ENCODE assay signal across 9 cellular contexts in the genomic region with DNA sequence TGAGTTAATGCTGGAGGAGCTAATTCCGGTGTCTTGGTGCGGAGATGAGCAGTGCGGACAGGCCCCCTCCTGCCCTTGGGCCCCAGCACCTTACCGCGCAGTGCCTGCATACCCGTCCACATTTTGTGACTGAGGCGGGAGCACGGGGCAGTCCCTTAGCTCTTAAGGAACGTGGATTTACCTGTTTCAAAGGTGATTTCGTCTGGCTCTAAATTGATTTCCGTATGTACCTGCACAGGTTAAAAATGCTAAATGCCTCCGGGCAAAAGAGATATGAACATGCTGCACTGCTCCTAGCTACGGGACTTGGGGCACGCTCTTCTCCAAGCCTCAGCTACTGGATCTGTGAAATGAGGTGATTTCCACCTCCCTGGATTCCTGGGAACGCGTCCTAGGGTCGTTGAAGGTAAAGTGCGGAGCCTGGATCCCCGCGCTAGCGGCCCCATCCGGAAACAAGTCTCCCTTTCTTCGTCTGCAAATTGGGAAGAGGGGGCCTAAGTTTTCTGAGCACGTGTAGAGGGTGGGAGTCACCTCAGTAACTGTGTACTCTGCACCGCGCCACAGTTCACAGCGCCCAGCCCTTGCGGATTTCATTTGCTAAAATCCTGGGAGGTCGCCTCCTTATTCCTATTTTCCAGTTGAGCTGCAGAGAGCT. TPM values are rescaled to one million over a fixed set of nuclear protein-coding genes. Genes with fewer than 3 reads are reported as not detected.
DNase-seq lines count a peak whose midpoint lies in the region; ATAC-seq and TF ChIP-seq lines count a peak whose summit lies in the region.
"Had no signal": no experiment of that assay in that cellular context is flagged by ENCODE, and none has a peak within 500 bp of the region (broad histone marks: within the 10 kb centered on the region; RNA-seq: fewer than 3 reads in every experiment).

No MANE protein-coding gene starts in this region.

- peak overlapping the region; percentile 1 for H3K14ac ChIP-seq in trophoblast cell (ENCODE audit: low read length)

- H4K20me1 ChIP-seq in BLaER1: peaks cover 11% of the 10 kb centered on the region; the same call in 1 of the 2 replicates
- H4K20me1 ChIP-seq in PC-9 (ENCODE audit: insufficient read depth): no peaks in the 10 kb centered on the region
- H4K20me1 ChIP-seq in OCI-LY7 (ENCODE audit: insufficient read depth, low read length): no peaks in the 10 kb centered on the region

- H3K23ac ChIP-seq in trophoblast cell (ENCODE audit: low read length): no peak overlapping the region

- H4K12ac ChIP-seq in trophoblast cell (ENCODE audit: low read depth, low read length): no peak overlapping the region

- H3F3A ChIP-seq in PC-9 (ENCODE audit: insufficient read depth, low read depth): peaks cover 15% of the 10 kb centered on the region; the same call in 1 of the 2 replicates

- BruUV-seq in PC-9 (replicated peaks; lab: Mats Ljungman, UMichigan) (no TSS peak), OCI-LY7 (replicated peaks; lab: Mats Ljungman, UMichigan) (no TSS peak)

- H2AFZ ChIP-seq in PC-9 (peak overlapping the region; percentile 67), trophoblast cell (ENCODE audit: insufficient read depth, low read length, poor library complexity) (no peak overlapping the region), OCI-LY7 (ENCODE audit: low read length) (no peak overlapping the region)

- peak overlapping the region; percentile 45 for H4K91ac ChIP-seq in trophoblast cell (ENCODE audit: low read depth, low read length)

- H3K9me2 ChIP-seq in PC-9 (ENCODE audit: insufficient read depth) (no peaks in the 10 kb centered on the region), OCI-LY7 (ENCODE audit: insufficient read depth, low read length) (no peaks in the 10 kb centered on the region)

- H2BK120ac ChIP-seq in trophoblast cell (ENCODE audit: insufficient read depth, low read length, poor library complexity): peak overlapping the region; percentile 13

- peaks cover 16% of the 10 kb centered on the region for H3K27me3 ChIP-seq in BLaER1
- H3K27me3 ChIP-seq in PC-9 (ENCODE audit: insufficient read depth, low read depth): no peaks in the 10 kb centered on the region
- H3K27me3 ChIP-seq in trophoblast cell (ENCODE audit: insufficient read depth, low read length): no peaks in the 10 kb centered on the region

- no CpG with 5 or more reads among the region's 29 CpGs for WGBS in trophoblast cell (ENCODE audit: extremely low coverage, insufficient coverage, insufficient read length)

- H3K9me3 ChIP-seq in BLaER1: no peaks in the 10 kb centered on the region
- H3K9me3 ChIP-seq in PC-9 (ENCODE audit: insufficient read depth, low read depth): no peaks in the 10 kb centered on the region
- no peaks in the 10 kb centered on the region for H3K9me3 ChIP-seq in trophoblast cell (ENCODE audit: insufficient read depth, low read depth, low read length)
- H3K9me3 ChIP-seq in OCI-LY7 (ENCODE audit: low read length): no peaks in the 10 kb centered on the region

- H3K79me1 ChIP-seq in trophoblast cell (ENCODE audit: low read length): peaks cover 18% of the 10 kb centered on the region

- H3K4me3 ChIP-seq in BLaER1 (0 out of 2 replicates have a peak overlapping the region, but pooled peaks have one; percentile 40), PC-9 (peak overlapping the region; percentile 59; the same call in 1 of the 2 replicates), foreskin fibroblast (ENCODE audit: low read depth in 1 of 2, low read length in 2 of 2) (peak overlapping the region; percentile 23 to 66), trophoblast cell (ENCODE audit: low read depth, low read length) (no peak overlapping the region), OCI-LY7 (ENCODE audit: low read depth, low read length, poor library complexity, severe bottlenecking) (no peak overlapping the region)

- POLR2A ChIA-PET in PC-9 (lab: Charles Lee; ENCODE audit: unreplicated experiment): interaction anchor here (0.6 to 1.1 kb wide), 6 partner anchors 15 to 1969 kb away, joined by 3 to 9 read pairs (median 4); no protein-coding TSS in a partner anchor
- POLR2A ChIA-PET in OCI-LY7 (lab: Charles Lee): no interaction called here

- peak overlapping the region; percentile 1 for H2BK12ac ChIP-seq in trophoblast cell (ENCODE audit: low read length)

- H3K4me2 ChIP-seq in BLaER1 (peak overlapping the region; percentile 82), PC-9 (peak overlapping the region; percentile 96), trophoblast cell (ENCODE audit: low read length) (peak overlapping the region; percentile 71), OCI-LY7 (ENCODE audit: low read length) (no peak overlapping the region)

- H3K79me2 ChIP-seq in PC-9 (ENCODE audit: low read depth) (no peaks in the 10 kb centered on the region), trophoblast cell (ENCODE audit: control insufficient read depth, insufficient read depth, low read length, poor library complexity) (peaks cover 14% of the 10 kb centered on the region), OCI-LY7 (ENCODE audit: insufficient read depth, low read depth, low read length) (no peaks in the 10 kb centered on the region)

- DNase-seq in PC-9 (peak; percentile 38 to 88), foreskin fibroblast (no peak), trophoblast cell (peak; percentile 99 to 100), OCI-LY7 (ENCODE audit: low spot score) (no peak)
- DNase-seq: NCI-H187 treated with DMSO at 0.1 percent for 48 hours had no signal

- H3K27ac ChIP-seq in BLaER1 (no peak overlapping the region), PC-9 (no peak overlapping the region), trophoblast cell (ENCODE audit: low read depth, low read length) (peak overlapping the region; percentile 35), OCI-LY7 (ENCODE audit: low read depth, low read length, poor library complexity, severe bottlenecking) (no peak overlapping the region)

- no peak overlapping the region for H3K18ac ChIP-seq in trophoblast cell (ENCODE audit: low read length)

- CTCF ChIA-PET in PC-9 (lab: Charles Lee): interaction anchor here (0.5 kb wide), 1 partner anchor 351 kb away, joined by 3 read pairs; no protein-coding TSS in a partner anchor
- CTCF ChIA-PET in OCI-LY7 (lab: Charles Lee; ENCODE audit: unreplicated experiment): no interaction called here

- H3K36me3 ChIP-seq in BLaER1: no peaks in the 10 kb centered on the region
- H3K36me3 ChIP-seq in PC-9 (ENCODE audit: low read depth): no peaks in the 10 kb centered on the region
- H3K36me3 ChIP-seq in trophoblast cell (ENCODE audit: control insufficient read depth in 1 of 2, insufficient read depth in 2 of 2, low read length in 2 of 2): peaks cover 3 to 6% of the 10 kb centered on the region in 2 experiments
- H3K36me3 ChIP-seq in OCI-LY7 (ENCODE audit: insufficient read depth, low read length): no peaks in the 10 kb centered on the region

- H2AK5ac ChIP-seq in trophoblast cell (ENCODE audit: low read length): no peak overlapping the region

- intact Hi-C loops in PC-9 (cut with micrococcal nuclease; ENCODE audit: unreplicated experiment): loop anchor here (1.0 to 5.0 kb wide), 2 partner anchors 33 kb away; no protein-coding TSS in a partner anchor
- intact Hi-C loops in OCI-LY7 (cut with micrococcal nuclease; ENCODE audit: unreplicated experiment): no loop called here

- H3K9ac ChIP-seq in BLaER1 (no peak overlapping the region), trophoblast cell (ENCODE audit: low read length) (no peak overlapping the region)

- H2BK5ac ChIP-seq in trophoblast cell (ENCODE audit: low read depth, low read length, poor library complexity): no peak overlapping the region

- TF ChIP-seq CTCF in PC-9 (conservative IDR thresholded peaks at IDR 0.05) (no peak), foreskin fibroblast (IDR thresholded peaks at IDR 0.05; ENCODE audit: low read depth, low read length) (no peak), OCI-LY7 (conservative IDR thresholded peaks at IDR 0.05; ENCODE audit: low read length) (no peak)

- no peak overlapping the region for H3K4ac ChIP-seq in trophoblast cell (ENCODE audit: low read depth, low read length)

- ATAC-seq in GM19455 (IDR thresholded peaks at IDR 0.05; ENCODE audit: unreplicated experiment) (no peak), HG03175 (IDR thresholded peaks at IDR 0.05; ENCODE audit: unreplicated experiment) (no peak), GM18519 (IDR thresholded peaks at IDR 0.05; ENCODE audit: low FRiP score, unreplicated experiment) (no peak)

- H3K4me1 ChIP-seq in BLaER1: peaks cover 22% of the 10 kb centered on the region
- peaks cover 27% of the 10 kb centered on the region for H3K4me1 ChIP-seq in PC-9 (replicated peaks; ENCODE audit: insufficient read depth)
- peaks cover 20 to 33% of the 10 kb centered on the region in 2 experiments for H3K4me1 ChIP-seq in trophoblast cell (ENCODE audit: control insufficient read depth in 1 of 2, insufficient read depth in 2 of 2, low read length in 2 of 2)
- H3K4me1 ChIP-seq in OCI-LY7 (ENCODE audit: insufficient read depth, low read length, poor library complexity, severe bottlenecking): no peaks in the 10 kb centered on the region

- peak overlapping the region; percentile 23 for H4K8ac ChIP-seq in trophoblast cell (ENCODE audit: low read depth, low read length)

RNA-seq across cellular contexts. Expression of gene CRISPLD2, which starts 0.7 kb away (rescaled TPM):
- total RNA-seq in PC-9 (2021) (18.6 and 19.9 TPM in 2 replicates), OCI-LY7 (2022) (0.53 and 0.99 TPM in 2 replicates)
- polyA plus RNA-seq in trophoblast cell (2013): 121 and 124 TPM in 2 replicates
- 0.28 and 0.47 TPM in 2 replicates for total RNA-seq in OCI-LY7 (2014; rRNA removed; shearing (Covaris generic))

Comparison
In these comparisons a context has a peak if more than half of its experiments do, and no peak if none do; other contexts are left out.
1. H3K4me3 ChIP-seq: peak in BLaER1 (single experiment), PC-9 (single experiment) and foreskin fibroblast (2 of 2); none in trophoblast cell (single experiment) and OCI-LY7 (single experiment).
2. DNase-seq: peak in PC-9 (2 of 2) and trophoblast cell (2 of 2); none in foreskin fibroblast (0 of 2) and OCI-LY7 (single experiment).